Comparison of ENCODE assay signal across 8 cellular contexts in the genomic region with DNA sequence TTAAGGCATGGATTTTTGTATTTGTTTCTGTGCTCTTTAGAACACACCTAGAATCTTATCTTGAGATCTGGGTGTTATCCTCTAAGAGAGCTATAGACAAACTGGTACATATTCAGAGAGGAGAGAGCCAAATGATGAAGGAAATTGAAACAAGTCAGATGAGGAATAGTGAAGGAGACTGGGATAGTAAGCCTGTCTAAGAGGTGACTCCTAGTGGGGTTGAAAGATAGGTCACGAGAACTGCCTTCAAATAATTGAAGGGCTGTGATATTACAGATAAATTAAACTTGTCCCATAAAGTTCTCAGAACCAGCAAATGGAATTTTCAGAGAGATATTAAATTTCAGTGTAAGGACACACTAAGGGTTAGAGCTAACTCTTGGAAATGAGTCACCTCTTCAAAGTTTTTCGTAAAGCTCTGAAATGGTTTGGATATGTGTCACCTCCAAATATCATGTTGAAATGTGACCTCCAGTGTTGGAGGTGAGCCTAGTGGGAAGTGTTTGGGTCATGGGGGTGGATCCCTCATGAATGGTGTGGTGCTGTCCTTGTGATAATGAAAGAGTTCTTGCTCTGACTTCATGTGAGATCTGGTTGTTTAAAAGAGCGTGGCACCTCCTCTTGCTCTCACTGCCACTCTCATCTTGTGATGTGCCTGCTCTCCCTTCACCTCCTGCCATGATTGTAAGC.
DNase-seq lines count a peak whose midpoint lies in the region; ATAC-seq and TF ChIP-seq lines count a peak whose summit lies in the region.

No MANE protein-coding gene starts in this region.

- no peaks in the 10 kb centered on the region for H3K27me3 ChIP-seq in esophagus muscularis mucosa

- DNase-seq in A172 (ENCODE audit: low spot score) (peak; percentile 94), GM12865 (ENCODE audit: low read depth) (peak; percentile 2), glomerular visceral epithelial cell (ENCODE audit: extremely low spot score) (peak; percentile 82), substantia nigra (lab: John Stamatoyannopoulos, UW) (no peak), esophagus muscularis mucosa (ENCODE audit: extremely low spot score) (no peak), NOMO-1 treated with DMSO at 0.1 percent for 48 hours (lab: John Stamatoyannopoulos, UW; ENCODE audit: unreplicated experiment) (no peak)
- peak; percentile 53 to 64 for DNase-seq in activated T-cell treated with anti-CD3 and anti-CD28 coated beads, Interleukin-2, amount 50 U/mL, for 48 hours

- no peak for TF ChIP-seq CTCF in GM12865 (IDR thresholded peaks at IDR 0.05; ENCODE audit: insufficient read depth, low read depth, low read length, missing control alignments)
- no peak for TF ChIP-seq CTCF in esophagus muscularis mucosa (IDR thresholded peaks at IDR 0.05)

- ATAC-seq in GM18519 (IDR thresholded peaks at IDR 0.05; ENCODE audit: low FRiP score, unreplicated experiment): no peak

- no peak for TF ChIP-seq EP300 in esophagus muscularis mucosa (IDR thresholded peaks at IDR 0.05)

- H3K27ac ChIP-seq in substantia nigra (ENCODE audit: low read depth, low read length, poor library complexity, severe bottlenecking) (no peak overlapping the region), esophagus muscularis mucosa (replicated peaks in 1 of 4) (no peak overlapping the region)

- 75% methylated on average over 3 of the region's 3 CpGs for WGBS in esophagus muscularis mucosa

- peaks cover 0 to 10% (median 0%) of the 10 kb centered on the region in 4 donors for H3K4me1 ChIP-seq in esophagus muscularis mucosa

- H3K36me3 ChIP-seq in esophagus muscularis mucosa: no peaks in the 10 kb centered on the region

- intact Hi-C loops in esophagus muscularis mucosa (cut with DNase I): no loop called here

- H3K9me3 ChIP-seq in esophagus muscularis mucosa: no peaks in the 10 kb centered on the region

- H3K4me3 ChIP-seq in GM12865 (ENCODE audit: low read depth, low read length): no peak overlapping the region
- H3K4me3 ChIP-seq in esophagus muscularis mucosa: no peak overlapping the region

- TF ChIP-seq POLR2A in esophagus muscularis mucosa (IDR thresholded peaks at IDR 0.05; ENCODE audit: low read depth): no peak

Comparison
In these comparisons a context has a peak if more than half of its experiments do, and no peak if none do; other contexts are left out.
1. DNase-seq: peak in A172 (single experiment), GM12865 (single experiment), activated T-cell treated with anti-CD3 and anti-CD28 coated beads, Interleukin-2, amount 50 U/mL, for 48 hours (2 of 2) and glomerular visceral epithelial cell (single experiment); none in substantia nigra (0 of 49), esophagus muscularis mucosa (single experiment) and NOMO-1 treated with DMSO at 0.1 percent for 48 hours (single experiment).